Comparison of ENCODE assay signal across 1 cellular context in genomic region chr12:1795785-1796514, GRCh38.
TF ChIP-seq lines count a peak whose summit lies in the region.

No MANE protein-coding gene starts in this region.

TF ChIP-seq in A549, 52 proteins besides CTCF, POLR2A, EP300 and RAD21 (continued from another document):
- TF ChIP-seq, protein P1, sequence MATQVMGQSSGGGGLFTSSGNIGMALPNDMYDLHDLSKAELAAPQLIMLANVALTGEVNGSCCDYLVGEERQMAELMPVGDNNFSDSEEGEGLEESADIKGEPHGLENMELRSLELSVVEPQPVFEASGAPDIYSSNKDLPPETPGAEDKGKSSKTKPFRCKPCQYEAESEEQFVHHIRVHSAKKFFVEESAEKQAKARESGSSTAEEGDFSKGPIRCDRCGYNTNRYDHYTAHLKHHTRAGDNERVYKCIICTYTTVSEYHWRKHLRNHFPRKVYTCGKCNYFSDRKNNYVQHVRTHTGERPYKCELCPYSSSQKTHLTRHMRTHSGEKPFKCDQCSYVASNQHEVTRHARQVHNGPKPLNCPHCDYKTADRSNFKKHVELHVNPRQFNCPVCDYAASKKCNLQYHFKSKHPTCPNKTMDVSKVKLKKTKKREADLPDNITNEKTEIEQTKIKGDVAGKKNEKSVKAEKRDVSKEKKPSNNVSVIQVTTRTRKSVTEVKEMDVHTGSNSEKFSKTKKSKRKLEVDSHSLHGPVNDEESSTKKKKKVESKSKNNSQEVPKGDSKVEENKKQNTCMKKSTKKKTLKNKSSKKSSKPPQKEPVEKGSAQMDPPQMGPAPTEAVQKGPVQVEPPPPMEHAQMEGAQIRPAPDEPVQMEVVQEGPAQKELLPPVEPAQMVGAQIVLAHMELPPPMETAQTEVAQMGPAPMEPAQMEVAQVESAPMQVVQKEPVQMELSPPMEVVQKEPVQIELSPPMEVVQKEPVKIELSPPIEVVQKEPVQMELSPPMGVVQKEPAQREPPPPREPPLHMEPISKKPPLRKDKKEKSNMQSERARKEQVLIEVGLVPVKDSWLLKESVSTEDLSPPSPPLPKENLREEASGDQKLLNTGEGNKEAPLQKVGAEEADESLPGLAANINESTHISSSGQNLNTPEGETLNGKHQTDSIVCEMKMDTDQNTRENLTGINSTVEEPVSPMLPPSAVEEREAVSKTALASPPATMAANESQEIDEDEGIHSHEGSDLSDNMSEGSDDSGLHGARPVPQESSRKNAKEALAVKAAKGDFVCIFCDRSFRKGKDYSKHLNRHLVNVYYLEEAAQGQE (IDR thresholded peaks at IDR 0.05): no peak
- TF ChIP-seq CEBPB (IDR thresholded peaks at IDR 0.05): no peak
- no peak for TF ChIP-seq FOXS1 (CRISPR knock-in tag; IDR thresholded peaks at IDR 0.05)
- TF ChIP-seq RNF2 (IDR thresholded peaks at IDR 0.05; ENCODE audit: borderline replicate concordance, low read depth): no peak
- no peak for TF ChIP-seq CHD4 (IDR thresholded peaks at IDR 0.05; ENCODE audit: borderline replicate concordance)
- no peak for TF ChIP-seq MAFK (IDR thresholded peaks at IDR 0.05; ENCODE audit: partially characterized antibody)
- TF ChIP-seq GATA3 (IDR thresholded peaks at IDR 0.05; ENCODE audit: borderline replicate concordance): no peak
- TF ChIP-seq HOXB5 (CRISPR knock-in tag; IDR thresholded peaks at IDR 0.05): no peak
- TF ChIP-seq ESRRA (IDR thresholded peaks at IDR 0.05; ENCODE audit: borderline replicate concordance, low read length): no peak
- no peak for TF ChIP-seq HOXA7 (CRISPR knock-in tag; IDR thresholded peaks at IDR 0.05)
- no peak for TF ChIP-seq RCOR1 (IDR thresholded peaks at IDR 0.05; ENCODE audit: low read depth, low read length)
- TF ChIP-seq CHD2 (IDR thresholded peaks at IDR 0.05; ENCODE audit: low read length, partially characterized antibody): no peak
- no peak for TF ChIP-seq CBX2 (IDR thresholded peaks at IDR 0.05; ENCODE audit: borderline replicate concordance, low read depth)
- no peak for TF ChIP-seq BHLHE40 (IDR thresholded peaks at IDR 0.05; ENCODE audit: low read depth, low read length)
- TF ChIP-seq JUN (IDR thresholded peaks at IDR 0.05): peak in 1 of 2 experiments; percentile 46; a peak in 1 of 5 replicates
- no peak for TF ChIP-seq NPAS2 (CRISPR knock-in tag; IDR thresholded peaks at IDR 0.05; ENCODE audit: borderline replicate concordance)
- TF ChIP-seq PBX3 (IDR thresholded peaks at IDR 0.05): no peak
- no peak for TF ChIP-seq KDM5A (IDR thresholded peaks at IDR 0.05)
- no peak for TF ChIP-seq NR3C1 (IDR thresholded peaks at IDR 0.05)
- TF ChIP-seq, protein P2, sequence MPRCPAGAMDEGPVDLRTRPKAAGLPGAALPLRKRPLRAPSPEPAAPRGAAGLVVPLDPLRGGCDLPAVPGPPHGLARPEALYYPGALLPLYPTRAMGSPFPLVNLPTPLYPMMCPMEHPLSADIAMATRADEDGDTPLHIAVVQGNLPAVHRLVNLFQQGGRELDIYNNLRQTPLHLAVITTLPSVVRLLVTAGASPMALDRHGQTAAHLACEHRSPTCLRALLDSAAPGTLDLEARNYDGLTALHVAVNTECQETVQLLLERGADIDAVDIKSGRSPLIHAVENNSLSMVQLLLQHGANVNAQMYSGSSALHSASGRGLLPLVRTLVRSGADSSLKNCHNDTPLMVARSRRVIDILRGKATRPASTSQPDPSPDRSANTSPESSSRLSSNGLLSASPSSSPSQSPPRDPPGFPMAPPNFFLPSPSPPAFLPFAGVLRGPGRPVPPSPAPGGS (IDR thresholded peaks at IDR 0.05): peak; percentile 59; the same call in 1 of the 3 replicates
- no peak for TF ChIP-seq SREBF2 (IDR thresholded peaks at IDR 0.05)
- no peak for TF ChIP-seq ZFP36 (IDR thresholded peaks at IDR 0.05; ENCODE audit: borderline replicate concordance, partially characterized antibody)
- no peak for TF ChIP-seq ZSCAN20 (CRISPR knock-in tag; IDR thresholded peaks at IDR 0.05)
- TF ChIP-seq MYC (IDR thresholded peaks at IDR 0.05; ENCODE audit: borderline replicate concordance, low read length): peak; percentile 56
- TF ChIP-seq, protein P3, sequence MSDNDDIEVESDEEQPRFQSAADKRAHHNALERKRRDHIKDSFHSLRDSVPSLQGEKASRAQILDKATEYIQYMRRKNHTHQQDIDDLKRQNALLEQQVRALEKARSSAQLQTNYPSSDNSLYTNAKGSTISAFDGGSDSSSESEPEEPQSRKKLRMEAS (IDR thresholded peaks at IDR 0.05): peak; percentile 95
- no peak for TF ChIP-seq NFE2L2 (conservative IDR thresholded peaks at IDR 0.05; ENCODE audit: low read length)
- no peak for TF ChIP-seq USF2 (IDR thresholded peaks at IDR 0.05)
- no peak for TF ChIP-seq HEYL (CRISPR knock-in tag; IDR thresholded peaks at IDR 0.05)
- TF ChIP-seq RARB (CRISPR knock-in tag; IDR thresholded peaks at IDR 0.05): no peak
- no peak for TF ChIP-seq HDAC2 (IDR thresholded peaks at IDR 0.05)
- TF ChIP-seq POLR2AphosphoS2 (conservative IDR thresholded peaks at IDR 0.05; ENCODE audit: low read length): no peak
